In the genomic region with DNA sequence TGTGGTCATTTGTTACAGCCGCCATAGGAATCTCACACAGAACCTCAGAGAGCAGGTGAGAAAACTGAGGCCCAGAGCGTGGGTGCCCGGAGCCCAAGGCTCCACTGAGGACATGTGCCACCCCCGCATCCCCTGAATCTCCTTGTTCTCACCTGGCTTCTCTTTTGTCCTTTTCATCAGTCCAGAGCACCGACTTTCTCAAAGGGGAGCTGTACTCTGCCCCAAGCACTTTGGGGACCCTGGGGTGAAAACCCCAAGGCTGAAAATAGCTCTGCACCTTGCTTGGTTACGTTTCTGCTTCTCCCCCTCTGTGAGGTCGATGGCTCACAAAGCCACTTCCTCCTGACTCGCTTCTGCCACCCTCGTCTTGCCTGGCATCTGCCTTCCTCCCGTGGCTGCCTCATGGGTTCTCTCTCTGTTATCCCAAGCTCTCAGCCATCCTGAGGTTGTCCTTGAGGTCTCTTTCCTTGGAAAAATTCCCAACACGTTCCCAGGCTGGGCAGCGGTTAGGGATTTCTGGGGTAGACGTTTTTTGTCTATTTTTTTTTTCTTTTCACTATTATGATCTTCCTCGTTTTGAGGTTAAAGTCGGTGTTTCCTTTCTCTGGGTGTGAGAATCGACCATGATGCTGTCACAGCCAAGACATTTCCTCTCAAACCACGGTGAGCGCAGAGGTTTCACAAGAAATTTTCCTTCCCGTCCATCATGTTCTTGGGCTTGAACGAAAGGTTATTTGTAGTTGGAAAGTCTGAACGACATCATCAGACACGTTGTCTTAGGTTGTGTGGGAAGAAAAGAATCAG, we compare ENCODE assay signal across 10 cellular contexts. TPM values are rescaled to one million over a fixed set of nuclear protein-coding genes. Genes with fewer than 3 reads are reported as not detected.
DNase-seq lines count a peak whose midpoint lies in the region; ATAC-seq, FAIRE-seq and TF ChIP-seq lines count a peak whose summit lies in the region.
"Had no signal": no experiment of that assay in that cellular context is flagged by ENCODE, and none has a peak within 500 bp of the region (broad histone marks: within the 10 kb centered on the region; RNA-seq: fewer than 3 reads in every experiment).

No MANE protein-coding gene starts in this region.

- no peaks in the 10 kb centered on the region for H3K79me1 ChIP-seq in trophoblast cell (ENCODE audit: low read length)

- H2AFZ ChIP-seq in trophoblast cell (ENCODE audit: insufficient read depth, low read length, poor library complexity) = no peak overlapping the region

- H2BK12ac ChIP-seq in trophoblast cell (ENCODE audit: low read length) = peak overlapping the region; percentile 35

- H2BK120ac ChIP-seq in trophoblast cell (ENCODE audit: insufficient read depth, low read length, poor library complexity) = no peak overlapping the region

- H3K4me2 ChIP-seq in BLaER1 treated with 17β-estradiol and CSF1 and Interleukin-3, amounts not matched to agents 10 nM and 100 nM = peak overlapping the region; percentile 80 to 97 (median 89)
- H3K4me2 ChIP-seq in trophoblast cell (ENCODE audit: low read length) = no peak overlapping the region

- H4K91ac ChIP-seq in trophoblast cell (ENCODE audit: low read depth, low read length) = no peak overlapping the region

- peaks cover 0 to 47% (median 3%) of the 10 kb centered on the region in 11 experiments; a peak in 7 of 22 replicates for H3K36me3 ChIP-seq in BLaER1 treated with 17β-estradiol and CSF1 and Interleukin-3, amounts not matched to agents 10 nM and 100 nM
- H3K36me3 ChIP-seq in trophoblast cell (ENCODE audit: control insufficient read depth in 1 of 2, insufficient read depth in 2 of 2, low read length in 2 of 2) = no peaks in the 10 kb centered on the region
- no peaks in the 10 kb centered on the region for H3K36me3 ChIP-seq in WERI-Rb-1
- no peaks in the 10 kb centered on the region for H3K36me3 ChIP-seq in uterus
- H3K36me3 ChIP-seq: pancreas had no signal

- H3K4me3 ChIP-seq in BLaER1 treated with 17β-estradiol and CSF1 and Interleukin-3, amounts not matched to agents 10 nM and 100 nM = peak overlapping the region in 7 of 10 experiments; percentile 14 to 62 (median 46); a peak in 13 of 20 replicates
- H3K4me3 ChIP-seq in trophoblast cell (ENCODE audit: low read depth, low read length) (no peak overlapping the region), WERI-Rb-1 (ENCODE audit: low read depth, low read length) (no peak overlapping the region), uterus (no peak overlapping the region)
- H3K4me3 ChIP-seq: pancreas had no signal

- no peaks in the 10 kb centered on the region for H3K27me3 ChIP-seq in BLaER1 treated with 17β-estradiol and CSF1 and Interleukin-3, amounts not matched to agents 10 nM and 100 nM
- no peaks in the 10 kb centered on the region for H3K27me3 ChIP-seq in trophoblast cell (ENCODE audit: insufficient read depth, low read length)
- H3K27me3 ChIP-seq in WERI-Rb-1 (ENCODE audit: insufficient read depth, low read depth, severe bottlenecking) = no peaks in the 10 kb centered on the region
- no peaks in the 10 kb centered on the region for H3K27me3 ChIP-seq in uterus
- H3K27me3 ChIP-seq: pancreas had no signal

- no peak overlapping the region for H4K8ac ChIP-seq in trophoblast cell (ENCODE audit: low read depth, low read length)

- no peak overlapping the region for H3K18ac ChIP-seq in trophoblast cell (ENCODE audit: low read length)

- H3K9ac ChIP-seq in BLaER1 treated with 17β-estradiol and CSF1 and Interleukin-3, amounts not matched to agents 10 nM and 100 nM = peak overlapping the region; percentile 31 to 96 (median 87); a peak in 21 of 22 replicates
- H3K9ac ChIP-seq in trophoblast cell (ENCODE audit: low read length) = no peak overlapping the region

- intact Hi-C loops in uterus (cut with DNase I; ENCODE audit: low total_unique reads) = no loop called here

- H3K9me3 ChIP-seq in BLaER1 treated with 17β-estradiol and CSF1 and Interleukin-3, amounts not matched to agents 10 nM and 100 nM (replicated peaks in 1 of 11) = peaks cover 0 to 30% (median 0%) of the 10 kb centered on the region in 11 experiments; a peak in 8 of 22 replicates
- H3K9me3 ChIP-seq in trophoblast cell (ENCODE audit: insufficient read depth, low read depth, low read length) = peaks cover 3% of the 10 kb centered on the region
- H3K9me3 ChIP-seq in WERI-Rb-1 (ENCODE audit: severe bottlenecking) = no peaks in the 10 kb centered on the region
- H3K9me3 ChIP-seq in uterus = no peaks in the 10 kb centered on the region
- H3K9me3 ChIP-seq: pancreas had no signal

- H4K12ac ChIP-seq in trophoblast cell (ENCODE audit: low read depth, low read length) = no peak overlapping the region

- no peak overlapping the region for H2AK5ac ChIP-seq in trophoblast cell (ENCODE audit: low read length)

- no peak for TF ChIP-seq POLR2A in uterus (IDR thresholded peaks at IDR 0.05)

- no peak overlapping the region for H2BK5ac ChIP-seq in trophoblast cell (ENCODE audit: low read depth, low read length, poor library complexity)

- no CpG with 5 or more reads among the region's 22 CpGs for WGBS in trophoblast cell (ENCODE audit: extremely low coverage, insufficient coverage, insufficient read length)

- TF ChIP-seq CTCF in WERI-Rb-1 (IDR thresholded peaks at IDR 0.05; ENCODE audit: low read depth, low read length) (no peak), uterus (IDR thresholded peaks at IDR 0.05) (no peak)

- H3K4me1 ChIP-seq in BLaER1 treated with 17β-estradiol and CSF1 and Interleukin-3, amounts not matched to agents 10 nM and 100 nM = peaks cover 64 to 100% (median 99%) of the 10 kb centered on the region in 10 experiments
- H3K4me1 ChIP-seq in trophoblast cell (ENCODE audit: control insufficient read depth in 1 of 2, insufficient read depth in 2 of 2, low read length in 2 of 2) (peaks cover 6 to 12% of the 10 kb centered on the region in 2 experiments), uterus (no peaks in the 10 kb centered on the region)
- H3K4me1 ChIP-seq: pancreas had no signal

- peak; percentile 38 for FAIRE-seq in HTR-8/SVneo (lab: Jason Lieb, UNC)
- FAIRE-seq: pancreas had no signal

- H3K4ac ChIP-seq in trophoblast cell (ENCODE audit: low read depth, low read length) = no peak overlapping the region

- peak; percentile 57 for ATAC-seq in GM21360 (IDR thresholded peaks at IDR 0.05; ENCODE audit: unreplicated experiment)

- H3K79me2 ChIP-seq in trophoblast cell (ENCODE audit: control insufficient read depth, insufficient read depth, low read length, poor library complexity) = no peaks in the 10 kb centered on the region

- H3K27ac ChIP-seq in BLaER1 treated with 17β-estradiol and CSF1 and Interleukin-3, amounts not matched to agents 10 nM and 100 nM = peak overlapping the region; percentile 11 to 100 (median 98); a peak in 21 of 22 replicates
- H3K27ac ChIP-seq in trophoblast cell (ENCODE audit: low read depth, low read length) (no peak overlapping the region), WERI-Rb-1 (no peak overlapping the region), uterus (no peak overlapping the region)
- H3K27ac ChIP-seq: pancreas had no signal

- DNase-seq in HTR-8/SVneo (ENCODE audit: insufficient read length, low spot score) (no peak), trophoblast cell (no peak), islet precursor cell (no peak), WERI-Rb-1 (no peak), uterus (no peak)
- DNase-seq in activated CD8-positive, alpha-beta memory T cell treated with anti-CD3 and anti-CD28 coated beads for 4 hours (ENCODE audit: low read depth in 2 of 2) = peak; percentile 62 to 67
- DNase-seq: pancreas had no signal

- H3K14ac ChIP-seq in trophoblast cell (ENCODE audit: low read length) = no peak overlapping the region

- H4K20me1 ChIP-seq in BLaER1 treated with 17β-estradiol and CSF1 and Interleukin-3, amounts not matched to agents 10 nM and 100 nM = no peaks in the 10 kb centered on the region

- no peak overlapping the region for H3K23ac ChIP-seq in trophoblast cell (ENCODE audit: low read length)

RNA-seq across cellular contexts. Expression of a gene that starts 37.2 kb away (rescaled TPM):
- polyA plus RNA-seq in trophoblast cell (2013) = 4.1 and 4.2 TPM in 2 replicates
- total RNA-seq in uterus = 10 to 100 TPM in 1 of 4 donors, 1 to 10 TPM in 2, not detected in 1; 3.7 to 17.3 (median 3.8) TPM
- polyA plus RNA-seq: BJ had no signal

Comparison
In these comparisons a context has a peak if more than half of its experiments do, and no peak if none do; other contexts are left out.
1. H3K27ac ChIP-seq: peak in BLaER1 treated with 17β-estradiol and CSF1 and Interleukin-3, amounts not matched to agents 10 nM and 100 nM (11 of 11); none in trophoblast cell (single experiment), WERI-Rb-1 (single experiment) and uterus (0 of 2).
2. H3K4me3 ChIP-seq: peak in BLaER1 treated with 17β-estradiol and CSF1 and Interleukin-3, amounts not matched to agents 10 nM and 100 nM (7 of 10); none in trophoblast cell (single experiment), WERI-Rb-1 (single experiment) and uterus (0 of 2).
3. DNase-seq: peak in activated CD8-positive, alpha-beta memory T cell treated with anti-CD3 and anti-CD28 coated beads for 4 hours (2 of 2); none in HTR-8/SVneo (single experiment), trophoblast cell (0 of 2), islet precursor cell (single experiment), WERI-Rb-1 (single experiment) and uterus (0 of 2).